ENCODE assay signal across 28 cellular contexts in the genomic region with DNA sequence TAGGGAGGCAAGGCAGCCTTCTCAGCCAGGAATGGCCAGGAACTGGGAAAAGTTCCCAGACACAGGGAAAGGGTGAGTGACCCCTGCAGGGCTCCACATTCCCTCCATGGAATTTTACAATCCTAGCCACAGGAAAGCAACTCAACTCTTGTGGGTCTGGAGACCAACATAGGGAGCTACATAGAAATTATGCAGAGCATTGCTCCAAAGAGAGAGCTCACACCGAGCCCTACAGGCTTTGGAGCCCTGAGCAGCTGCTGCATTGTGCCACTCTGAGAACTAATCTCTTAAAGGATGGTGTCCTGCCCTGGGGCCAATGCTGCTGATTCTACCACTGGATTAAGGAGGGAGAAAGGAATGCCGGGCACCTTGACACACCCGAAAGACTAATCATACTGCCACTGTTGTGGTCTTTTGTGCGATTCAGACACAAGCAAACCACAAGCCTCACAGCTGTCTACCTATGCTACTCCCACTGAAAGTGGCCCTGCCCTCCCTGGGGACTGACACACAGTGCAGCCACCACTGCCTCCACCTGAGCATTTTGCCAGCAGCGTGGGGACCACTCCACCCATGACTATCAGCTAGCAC.
A peak's percentile ranks its signal among the peaks of the same experiment; 100 is the strongest.
DNase-seq lines count a peak whose midpoint lies in the region; TF ChIP-seq lines count a peak whose summit lies in the region.
"Had no signal": no experiment of that assay in that cellular context is flagged by ENCODE, and none has a peak within 500 bp of the region (broad histone marks: within the 10 kb centered on the region; RNA-seq: fewer than 3 reads in every experiment).

No MANE protein-coding gene starts in this region.

- no peak overlapping the region for H3K27ac ChIP-seq in substantia nigra (ENCODE audit: low read depth, low read length, poor library complexity, severe bottlenecking)
- H3K27ac ChIP-seq: BLaER1, gastroesophageal sphincter, left ventricle myocardium inferior had no signal

- H3K4me3 Mint-ChIP-seq in progenitor cell of endocrine pancreas (ENCODE audit: low read depth): no peak overlapping the region
- H3K4me3 Mint-ChIP-seq: activated naive CD4-positive, alpha-beta T cell treated with anti-CD3 and anti-CD28 coated beads, Interleukin-2, amount 50 U/mL, for 24 hours; naive B cell; stimulated activated effector memory CD8-positive, alpha-beta T cell treated with anti-CD3 and anti-CD28 coated beads, Interleukin-12 subunit alpha, Interleukin-12 subunit beta, amount 100 ng/mL, for 72 hours; type B pancreatic cell had no signal

- H3K9me3 Mint-ChIP-seq in progenitor cell of endocrine pancreas (ENCODE audit: low read depth): peaks cover 11% of the 10 kb centered on the region
- H3K9me3 Mint-ChIP-seq: type B pancreatic cell had no signal

- TF ChIP-seq CTCF in progenitor cell of endocrine pancreas (IDR thresholded peaks at IDR 0.05; ENCODE audit: unreplicated experiment): no peak

- H3K27ac Mint-ChIP-seq in progenitor cell of endocrine pancreas: peak overlapping the region; percentile 37
- H3K27ac Mint-ChIP-seq: activated naive CD4-positive, alpha-beta T cell treated with anti-CD3 and anti-CD28 coated beads, Interleukin-2, amount 50 U/mL, for 24 hours; activated T-helper 2 cell treated with anti-CD3 and anti-CD28 coated beads, Interferon-gamma antibody, Interleukin-2, Interleukin-4, amounts not matched to agents 10 μg/mL and 5 μg/mL and 100 μg/mL, durations not matched to agents 14 hours and 24 hours and 36 hours; naive B cell; stimulated activated effector memory CD8-positive, alpha-beta T cell treated with anti-CD3 and anti-CD28 coated beads, Interleukin-12 subunit alpha, Interleukin-12 subunit beta, amount 100 ng/mL, for 72 hours; type B pancreatic cell had no signal

- no peaks in the 10 kb centered on the region for H3K27me3 Mint-ChIP-seq in progenitor cell of endocrine pancreas
- H3K27me3 Mint-ChIP-seq: activated naive CD4-positive, alpha-beta T cell treated with anti-CD3 and anti-CD28 coated beads, Interleukin-2, amount 50 U/mL, for 24 hours; naive B cell; type B pancreatic cell had no signal

- H3K4me1 Mint-ChIP-seq in progenitor cell of endocrine pancreas (ENCODE audit: low read depth): peaks cover 3% of the 10 kb centered on the region
- H3K4me1 Mint-ChIP-seq: activated naive CD4-positive, alpha-beta T cell treated with anti-CD3 and anti-CD28 coated beads, Interleukin-2, amount 50 U/mL, for 24 hours; naive B cell; stimulated activated effector memory CD8-positive, alpha-beta T cell treated with anti-CD3 and anti-CD28 coated beads, Interleukin-12 subunit alpha, Interleukin-12 subunit beta, amount 100 ng/mL, for 72 hours had no signal

- peak; percentile 17 for DNase-seq in HT1080 (ENCODE audit: low read depth)
- DNase-seq in SW480 (ENCODE audit: low spot score): peak; percentile 23
- DNase-seq in iPS-NIHi11 (ENCODE audit: low spot score): peak; percentile 10
- no peak for DNase-seq in progenitor cell of endocrine pancreas (ENCODE audit: low spot score, unreplicated experiment)
- no peak for DNase-seq in substantia nigra (lab: John Stamatoyannopoulos, UW)
- DNase-seq in COLO668 (lab: John Stamatoyannopoulos, UW; ENCODE audit: unreplicated experiment): no peak
- no peak for DNase-seq in CD1c-positive myeloid dendritic cell (ENCODE audit: extremely low spot score)
- DNase-seq: activated CD4-positive, alpha-beta T cell treated with anti-CD3 and anti-CD28 coated beads for 4 hours; activated CD8-positive, alpha-beta memory T cell treated with anti-CD3 and anti-CD28 coated beads for 24 hours; activated T-cell treated with anti-CD3 and anti-CD28 coated beads for 4 hours; amniotic stem cell; DMS153; hippocampal formation; Kasumi-1; left ventricle myocardium inferior; naive B cell; NCI-H1694 treated with DMSO at 0.1 percent for 48 hours; NCI-H2171 treated with DMSO at 0.1 percent for 48 hours; NCI-H510A treated with DMSO at 0.1 percent for 48 hours; occipital lobe; OCI-M1; stimulated activated CD4-positive, alpha-beta T cell treated with anti-CD3 and anti-CD28 coated beads, Interleukin-15, amount 100 ng/mL, for 24 hours had no signal

- H3K36me3 Mint-ChIP-seq in progenitor cell of endocrine pancreas (ENCODE audit: insufficient read depth): no peaks in the 10 kb centered on the region
- H3K36me3 Mint-ChIP-seq: naive B cell; stimulated activated effector memory CD8-positive, alpha-beta T cell treated with anti-CD3 and anti-CD28 coated beads, Interleukin-12 subunit alpha, Interleukin-12 subunit beta, amount 100 ng/mL, for 72 hours; type B pancreatic cell had no signal

Comparison
In these comparisons a context has a peak if more than half of its experiments do, and no peak if none do; other contexts are left out.
1. DNase-seq: peak in HT1080 (single experiment), SW480 (single experiment) and iPS-NIHi11 (single experiment); none in progenitor cell of endocrine pancreas (single experiment), substantia nigra (0 of 49), COLO668 (single experiment) and CD1c-positive myeloid dendritic cell (single experiment).